8 cellular contexts compared by ENCODE assay signal in the genomic region with DNA sequence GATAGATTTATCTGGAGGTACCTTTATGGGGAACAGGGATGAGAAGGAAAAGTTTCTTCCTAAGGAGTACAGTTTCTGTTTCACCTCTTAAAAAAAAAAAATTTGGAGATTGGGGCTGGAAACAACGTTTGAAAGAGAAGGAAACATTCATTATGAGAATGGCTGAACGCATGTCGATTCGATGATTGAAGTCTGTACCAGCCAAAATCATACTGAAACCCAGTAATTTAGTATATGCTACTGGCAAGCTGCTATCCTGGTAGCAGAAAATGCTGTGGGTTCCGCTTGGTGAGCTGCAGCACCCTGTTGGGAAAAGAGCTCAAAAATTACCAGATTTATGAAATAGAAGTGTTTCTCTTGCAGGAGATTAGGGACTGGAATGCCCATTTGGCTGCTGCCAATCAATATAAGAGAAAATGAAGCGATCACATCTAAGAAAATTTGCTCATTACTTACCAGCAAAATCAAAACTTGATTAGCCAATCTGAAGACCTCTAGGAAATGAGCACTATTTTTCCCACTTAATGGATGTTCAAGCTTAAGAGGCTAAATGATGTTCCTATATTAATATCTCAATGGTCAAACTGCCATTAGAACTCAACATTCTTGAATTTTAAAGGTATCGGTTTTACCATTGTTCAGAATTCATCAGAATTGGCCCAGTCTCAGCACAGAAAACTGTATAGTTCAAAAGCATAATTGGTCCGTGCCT. TPM values are rescaled to one million over a fixed set of nuclear protein-coding genes. Genes with fewer than 3 reads are reported as not detected.
A peak's percentile ranks its signal among the peaks of the same experiment; 100 is the strongest.
DNase-seq lines count a peak whose midpoint lies in the region; ATAC-seq and TF ChIP-seq lines count a peak whose summit lies in the region.

No MANE protein-coding gene starts in this region.

- H3K27ac ChIP-seq in VCaP: peak overlapping the region; percentile 94
- H3K27ac ChIP-seq in skin epidermis: peak overlapping the region; percentile 96 to 100 (median 98)

- peak; percentile 48 for DNase-seq in activated CD4-positive, alpha-beta T cell treated with anti-CD3 and anti-CD28 coated beads for 48 hours
- no peak for DNase-seq in activated CD4-positive, alpha-beta T cell treated with anti-CD3 and anti-CD28 coated beads for 1 hour
- DNase-seq in fibroblast of the aortic adventitia (ENCODE audit: low read depth) (no peak), 8988T (no peak), foreskin melanocyte (no peak)

- peak overlapping the region; percentile 84 for H3K4me3 ChIP-seq in fibroblast of the aortic adventitia (ENCODE audit: low read depth, low read length)
- peak overlapping the region; percentile 89 to 95 (median 92) for H3K4me3 ChIP-seq in skin epidermis

- peak; percentile 43 for ATAC-seq in HG02884 (IDR thresholded peaks at IDR 0.05; ENCODE audit: unreplicated experiment)

- no peak for TF ChIP-seq CTCF in VCaP (conservative IDR thresholded peaks at IDR 0.05)
- no peak for TF ChIP-seq CTCF in fibroblast of the aortic adventitia (IDR thresholded peaks at IDR 0.05; ENCODE audit: insufficient read depth, low read length)

RNA-seq across cellular contexts. Expression of gene ITGB1, which starts 1.1 kb away (rescaled TPM):
- total RNA-seq in fibroblast of the aortic adventitia (ENCODE audit: low replicate concordance): 2,201 and 3,050 TPM in 2 replicates
